ENCODE assay signal across 12 cellular contexts in genomic region chr3:189824629-189825312, GRCh38.
DNase-seq lines count a peak whose midpoint lies in the region; ATAC-seq and TF ChIP-seq lines count a peak whose summit lies in the region.
"Had no signal": no experiment of that assay in that cellular context is flagged by ENCODE, and none has a peak within 500 bp of the region (broad histone marks: within the 10 kb centered on the region; RNA-seq: fewer than 3 reads in every experiment).

No MANE protein-coding gene starts in this region.

- no peak overlapping the region for H3K27ac Mint-ChIP-seq in stimulated activated naive B cell treated with anti-CD40 and anti-IgM and Interleukin-4, amounts not matched to agents 10 μg/mL and 1 μg/mL and 100 μg/mL, for 72 hours
- H3K27ac Mint-ChIP-seq: activated CD4-positive, alpha-beta T cell treated with anti-CD3 and anti-CD28 coated beads for 36 hours; activated naive CD4-positive, alpha-beta T cell treated with anti-CD3 and anti-CD28 coated beads, Interleukin-2, amount 10 ng/mL, durations not matched to agents 7 days and 5 days had no signal

- H3K27me3 Mint-ChIP-seq in stimulated activated naive B cell treated with anti-CD40 and anti-IgM and Interleukin-4, amounts not matched to agents 10 μg/mL and 1 μg/mL and 100 μg/mL, for 72 hours, result no peaks in the 10 kb centered on the region
- H3K27me3 Mint-ChIP-seq: activated naive CD4-positive, alpha-beta T cell treated with anti-CD3 and anti-CD28 coated beads, Interleukin-2, amount 10 ng/mL, durations not matched to agents 7 days and 5 days had no signal

- no peaks in the 10 kb centered on the region for H3K4me1 Mint-ChIP-seq in stimulated activated naive B cell treated with anti-CD40 and anti-IgM and Interleukin-4, amounts not matched to agents 10 μg/mL and 1 μg/mL and 100 μg/mL, for 72 hours
- H3K4me1 Mint-ChIP-seq: activated naive CD4-positive, alpha-beta T cell treated with anti-CD3 and anti-CD28 coated beads, Interleukin-2, amount 10 ng/mL, durations not matched to agents 7 days and 5 days had no signal

- no peaks in the 10 kb centered on the region for H3K36me3 Mint-ChIP-seq in stimulated activated naive B cell treated with anti-CD40 and anti-IgM and Interleukin-4, amounts not matched to agents 10 μg/mL and 1 μg/mL and 100 μg/mL, for 72 hours
- H3K36me3 Mint-ChIP-seq: activated naive CD4-positive, alpha-beta T cell treated with anti-CD3 and anti-CD28 coated beads, Interleukin-2, amount 10 ng/mL, durations not matched to agents 7 days and 5 days had no signal

- TF ChIP-seq CTCF in epithelial cell of proximal tubule (conservative IDR thresholded peaks at IDR 0.05; ENCODE audit: low read depth, low read length) (no peak), dorsolateral prefrontal cortex (IDR thresholded peaks at IDR 0.05 in 54 of 56, conservative IDR thresholded peaks at IDR 0.05 in 2 of 56; ENCODE audit: low read depth in 1 of 56, partially characterized antibody in 56 of 56) (no peak)

- intact Hi-C loops in dorsolateral prefrontal cortex (cut with DNase I), result no loop called here

- peaks cover 0 to 28% (median 0%) of the 10 kb centered on the region in 45 donors for H3K27me3 ChIP-seq in dorsolateral prefrontal cortex
- H3K27me3 ChIP-seq: esophagus muscularis mucosa had no signal

- no peak overlapping the region for H3K4me3 Mint-ChIP-seq in stimulated activated naive B cell treated with anti-CD40 and anti-IgM and Interleukin-4, amounts not matched to agents 10 μg/mL and 1 μg/mL and 100 μg/mL, for 72 hours
- H3K4me3 Mint-ChIP-seq: activated CD4-positive, alpha-beta T cell treated with anti-CD3 and anti-CD28 coated beads for 36 hours; activated naive CD4-positive, alpha-beta T cell treated with anti-CD3 and anti-CD28 coated beads, Interleukin-2, amount 10 ng/mL, durations not matched to agents 7 days and 5 days had no signal

- peaks cover 0 to 4% of the 10 kb centered on the region in 2 donors for H3K9me3 Mint-ChIP-seq in stimulated activated naive B cell treated with anti-CD40 and anti-IgM and Interleukin-4, amounts not matched to agents 10 μg/mL and 1 μg/mL and 100 μg/mL, for 72 hours
- H3K9me3 Mint-ChIP-seq: activated naive CD4-positive, alpha-beta T cell treated with anti-CD3 and anti-CD28 coated beads, Interleukin-2, amount 10 ng/mL, durations not matched to agents 7 days and 5 days had no signal

- H3K4me3 ChIP-seq in epithelial cell of proximal tubule (ENCODE audit: low read depth, low read length) (no peak overlapping the region), dorsolateral prefrontal cortex (no peak overlapping the region)
- H3K4me3 ChIP-seq: esophagus muscularis mucosa had no signal

- ATAC-seq in stimulated activated naive B cell treated with anti-CD40 and anti-IgM and Interleukin-4, amounts not matched to agents 10 μg/mL and 1 μg/mL and 100 μg/mL, for 72 hours (replicated peaks), result no peak
- ATAC-seq: activated CD4-positive, alpha-beta T cell treated with anti-CD3 and anti-CD28 coated beads for 36 hours had no signal

- H3K27ac ChIP-seq in dorsolateral prefrontal cortex, result no peak overlapping the region
- H3K27ac ChIP-seq: esophagus muscularis mucosa had no signal

- peak; percentile 58 for DNase-seq in GM04503 (ENCODE audit: low read depth)
- peak; percentile 60 to 88 for DNase-seq in NCI-H524 (lab: John Stamatoyannopoulos, UW)
- DNase-seq in epithelial cell of proximal tubule (ENCODE audit: low read depth), result peak; percentile 77
- peak; percentile 95 for DNase-seq in renal cortical epithelial cell (ENCODE audit: low read depth)
- no peak for DNase-seq in iPS-NIHi7 (ENCODE audit: extremely low spot score)
- no peak for DNase-seq in stimulated activated naive B cell treated with anti-CD40 and anti-IgM and Interleukin-4, amounts not matched to agents 10 μg/mL and 1 μg/mL and 100 μg/mL, for 72 hours
- DNase-seq in dorsolateral prefrontal cortex, result no peak
- no peak for DNase-seq in GF-D8 (lab: John Stamatoyannopoulos, UW)
- DNase-seq: activated CD4-positive, alpha-beta T cell treated with anti-CD3 and anti-CD28 coated beads for 36 hours; activated naive CD4-positive, alpha-beta T cell treated with anti-CD3 and anti-CD28 coated beads, Interleukin-2, amount 10 ng/mL, durations not matched to agents 7 days and 5 days; stimulated activated CD4-positive, alpha-beta T cell treated with anti-CD3 and anti-CD28 coated beads, Interleukin-2, amount 100 ng/mL, for 24 hours had no signal

Comparison
In these comparisons a context has a peak if more than half of its experiments do, and no peak if none do; other contexts are left out.
1. DNase-seq: peak in GM04503 (single experiment), NCI-H524 (2 of 2), epithelial cell of proximal tubule (single experiment) and renal cortical epithelial cell (single experiment); none in iPS-NIHi7 (single experiment), stimulated activated naive B cell treated with anti-CD40 and anti-IgM and Interleukin-4, amounts not matched to agents 10 μg/mL and 1 μg/mL and 100 μg/mL, for 72 hours (single experiment), dorsolateral prefrontal cortex (0 of 10) and GF-D8 (single experiment).